Comparison of ENCODE assay signal across 35 cellular contexts in genomic region chr2:126943612-126944011, GRCh38. TPM values are rescaled to one million over a fixed set of nuclear protein-coding genes. Genes with fewer than 3 reads are reported as not detected.
"Had no signal": no experiment of that assay in that cellular context is flagged by ENCODE, and none has a peak within 500 bp of the region (broad histone marks: within the 10 kb centered on the region; RNA-seq: fewer than 3 reads in every experiment).

No MANE protein-coding gene starts in this region.

- H3K27me3 ChIP-seq: pancreas, testis, transverse colon, uterus had no signal

- H3K9me3 Mint-ChIP-seq: stimulated activated memory B cell treated with anti-CD40 and anti-IgM and Interleukin-4, amounts not matched to agents 10 μg/mL and 1 μg/mL and 100 μg/mL, for 72 hours had no signal

- FAIRE-seq: pancreas had no signal

- H3K36me3 Mint-ChIP-seq: natural killer cell treated with Interleukin-12 subunit alpha and Interleukin-12 subunit beta and Interleukin-15 and Interleukin-18, amount 100 ng/mL, for 72 hours; stimulated activated memory B cell treated with anti-CD40 and anti-IgM and Interleukin-4, amounts not matched to agents 10 μg/mL and 1 μg/mL and 100 μg/mL, for 72 hours; type B pancreatic cell had no signal

- H3K4me3 ChIP-seq: pancreas, psoas muscle, skin epidermis, smooth muscle cell, spleen, suprapubic skin, testis, tibial artery, transverse colon, upper lobe of right lung, uterus had no signal

- ATAC-seq: naive thymus-derived CD8-positive, alpha-beta T cell; natural killer cell treated with Interleukin-12 subunit alpha and Interleukin-12 subunit beta and Interleukin-15 and Interleukin-18, amount 100 ng/mL, for 72 hours; pancreas; psoas muscle; right cardiac atrium; sciatic nerve; stimulated activated memory B cell treated with anti-CD40 and anti-IgM and Interleukin-4, amounts not matched to agents 10 μg/mL and 1 μg/mL and 100 μg/mL, for 72 hours; stimulated activated naive CD8-positive, alpha-beta T cell treated with anti-CD3 and anti-CD28 coated beads, Interleukin-15, amount 100 ng/mL, for 72 hours; stimulated activated naive CD8-positive, alpha-beta T cell treated with anti-CD3 and anti-CD28 coated beads, Interleukin-15, Interleukin-2, amounts not matched to agents 100 U/mL and 50 U/mL, for 24 hours; upper lobe of right lung had no signal

- H3K4me1 ChIP-seq: pancreas, psoas muscle, spleen, suprapubic skin, testis, tibial artery, upper lobe of right lung, uterus had no signal

- H3K4me2 ChIP-seq: smooth muscle cell had no signal

- H3K9me3 ChIP-seq: neutrophil, pancreas, psoas muscle, suprapubic skin, testis, tibial artery, upper lobe of right lung, uterus had no signal

- H3K27ac ChIP-seq: neutrophil, pancreas, psoas muscle, skin epidermis, spleen, suprapubic skin, testis, tibial artery, transverse colon, upper lobe of right lung, uterus had no signal

- H3K4me1 Mint-ChIP-seq: neural crest cell; stimulated activated memory B cell treated with anti-CD40 and anti-IgM and Interleukin-4, amounts not matched to agents 10 μg/mL and 1 μg/mL and 100 μg/mL, for 72 hours had no signal

- DNase-seq: naive thymus-derived CD8-positive, alpha-beta T cell; nephron progenitor cell; nucleus accumbens; pancreas; psoas muscle; right cardiac atrium; spleen; stimulated activated CD4-positive, alpha-beta T cell treated with anti-CD3 and anti-CD28 coated beads, Interleukin-12 subunit alpha, Interleukin-12 subunit beta, amount 100 ng/mL, for 4 hours; stimulated activated CD4-positive, alpha-beta T cell treated with anti-CD3 and anti-CD28 coated beads, Interleukin-1b, Interleukin-23, amount 100 ng/mL, for 48 hours; stimulated activated CD4-positive, alpha-beta T cell treated with anti-CD3 and anti-CD28 coated beads, Interleukin-4, amount 100 ng/mL, for 1 hour; stimulated activated CD4-positive, alpha-beta T cell treated with anti-CD3 and anti-CD28 coated beads, Interleukin-4, amount 100 ng/mL, for 4 hours; stimulated activated CD8-positive, alpha-beta memory T cell treated with anti-CD3 and anti-CD28 coated beads, Interleukin-4, amount 100 ng/mL, for 48 hours; stimulated activated naive CD4-positive, alpha-beta T cell; stimulated activated naive CD8-positive, alpha-beta T cell treated with anti-CD3 and anti-CD28 coated beads, Interleukin-15, amount 100 ng/mL, for 72 hours; stimulated activated naive CD8-positive, alpha-beta T cell treated with anti-CD3 and anti-CD28 coated beads, Interleukin-15, Interleukin-2, amounts not matched to agents 100 U/mL and 50 U/mL, for 24 hours; substantia nigra; testis; tibial artery; transverse colon; upper lobe of right lung; uterus had no signal

- H3K36me3 ChIP-seq: neutrophil, pancreas, spleen, suprapubic skin, tibial artery, transverse colon, upper lobe of right lung, uterus had no signal

- H3K27ac Mint-ChIP-seq: naive thymus-derived CD8-positive, alpha-beta T cell; natural killer cell treated with Interleukin-12 subunit alpha and Interleukin-12 subunit beta and Interleukin-15 and Interleukin-18, amount 100 ng/mL, for 72 hours; nephron progenitor cell; progenitor cell of endocrine pancreas; stimulated activated memory B cell treated with anti-CD40 and anti-IgM and Interleukin-4, amounts not matched to agents 10 μg/mL and 1 μg/mL and 100 μg/mL, for 72 hours; stimulated activated naive CD8-positive, alpha-beta T cell treated with anti-CD3 and anti-CD28 coated beads, Interleukin-15, amount 100 ng/mL, for 72 hours; type B pancreatic cell had no signal

- H3K4me3 Mint-ChIP-seq: naive thymus-derived CD8-positive, alpha-beta T cell; natural killer cell treated with Interleukin-12 subunit alpha and Interleukin-12 subunit beta and Interleukin-15 and Interleukin-18, amount 100 ng/mL, for 72 hours; nephron progenitor cell; neural crest cell; stimulated activated memory B cell treated with anti-CD40 and anti-IgM and Interleukin-4, amounts not matched to agents 10 μg/mL and 1 μg/mL and 100 μg/mL, for 72 hours; stimulated activated naive CD8-positive, alpha-beta T cell treated with anti-CD3 and anti-CD28 coated beads, Interleukin-15, amount 100 ng/mL, for 72 hours; type B pancreatic cell had no signal

RNA-seq across cellular contexts. Expression of gene TEX51, which starts 44.9 kb away (rescaled TPM):
- total RNA-seq: naive thymus-derived CD8-positive, alpha-beta T cell; natural killer cell treated with Interleukin-12 subunit alpha and Interleukin-12 subunit beta and Interleukin-15 and Interleukin-18, amount 100 ng/mL, for 72 hours; neural crest cell; omental fat pad; osteocyte; pancreas; progenitor cell of endocrine pancreas; psoas muscle; renal cortical epithelial cell; right cardiac atrium; sciatic nerve; smooth muscle cell; spleen; suprapubic skin; transverse colon; upper lobe of right lung; urinary bladder; uterus had no signal
- polyA plus RNA-seq: naive thymus-derived CD8-positive, alpha-beta T cell; pancreas; psoas muscle; right cardiac atrium; smooth muscle cell; spleen; urinary bladder had no signal
